ENCODE assay signal across 1 cellular context in genomic region chr9:107751522-107752235, GRCh38.
TF ChIP-seq lines count a peak whose summit lies in the region.

No MANE protein-coding gene starts in this region.

TF ChIP-seq in K562, 482 proteins besides CTCF, POLR2A, EP300 and RAD21 (continued from another document and continues in another):
- TF ChIP-seq, protein P1, sequence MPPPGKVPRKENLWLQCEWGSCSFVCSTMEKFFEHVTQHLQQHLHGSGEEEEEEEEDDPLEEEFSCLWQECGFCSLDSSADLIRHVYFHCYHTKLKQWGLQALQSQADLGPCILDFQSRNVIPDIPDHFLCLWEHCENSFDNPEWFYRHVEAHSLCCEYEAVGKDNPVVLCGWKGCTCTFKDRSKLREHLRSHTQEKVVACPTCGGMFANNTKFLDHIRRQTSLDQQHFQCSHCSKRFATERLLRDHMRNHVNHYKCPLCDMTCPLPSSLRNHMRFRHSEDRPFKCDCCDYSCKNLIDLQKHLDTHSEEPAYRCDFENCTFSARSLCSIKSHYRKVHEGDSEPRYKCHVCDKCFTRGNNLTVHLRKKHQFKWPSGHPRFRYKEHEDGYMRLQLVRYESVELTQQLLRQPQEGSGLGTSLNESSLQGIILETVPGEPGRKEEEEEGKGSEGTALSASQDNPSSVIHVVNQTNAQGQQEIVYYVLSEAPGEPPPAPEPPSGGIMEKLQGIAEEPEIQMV (tag; conservative IDR thresholded peaks at IDR 0.05; ENCODE audit: low read depth) = no peak
- peak; percentile 66 for TF ChIP-seq C11orf30 (IDR thresholded peaks at IDR 0.05; ENCODE audit: low read depth)
- no peak for TF ChIP-seq TARDBP (IDR thresholded peaks at IDR 0.05)
- TF ChIP-seq, protein P2, sequence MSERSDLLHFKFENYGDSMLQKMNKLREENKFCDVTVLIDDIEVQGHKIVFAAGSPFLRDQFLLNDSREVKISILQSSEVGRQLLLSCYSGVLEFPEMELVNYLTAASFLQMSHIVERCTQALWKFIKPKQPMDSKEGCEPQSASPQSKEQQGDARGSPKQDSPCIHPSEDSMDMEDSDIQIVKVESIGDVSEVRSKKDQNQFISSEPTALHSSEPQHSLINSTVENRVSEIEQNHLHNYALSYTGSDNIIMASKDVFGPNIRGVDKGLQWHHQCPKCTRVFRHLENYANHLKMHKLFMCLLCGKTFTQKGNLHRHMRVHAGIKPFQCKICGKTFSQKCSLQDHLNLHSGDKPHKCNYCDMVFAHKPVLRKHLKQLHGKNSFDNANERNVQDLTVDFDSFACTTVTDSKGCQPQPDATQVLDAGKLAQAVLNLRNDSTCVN (CRISPR knock-in tag; IDR thresholded peaks at IDR 0.05) = no peak
- TF ChIP-seq, protein P3, sequence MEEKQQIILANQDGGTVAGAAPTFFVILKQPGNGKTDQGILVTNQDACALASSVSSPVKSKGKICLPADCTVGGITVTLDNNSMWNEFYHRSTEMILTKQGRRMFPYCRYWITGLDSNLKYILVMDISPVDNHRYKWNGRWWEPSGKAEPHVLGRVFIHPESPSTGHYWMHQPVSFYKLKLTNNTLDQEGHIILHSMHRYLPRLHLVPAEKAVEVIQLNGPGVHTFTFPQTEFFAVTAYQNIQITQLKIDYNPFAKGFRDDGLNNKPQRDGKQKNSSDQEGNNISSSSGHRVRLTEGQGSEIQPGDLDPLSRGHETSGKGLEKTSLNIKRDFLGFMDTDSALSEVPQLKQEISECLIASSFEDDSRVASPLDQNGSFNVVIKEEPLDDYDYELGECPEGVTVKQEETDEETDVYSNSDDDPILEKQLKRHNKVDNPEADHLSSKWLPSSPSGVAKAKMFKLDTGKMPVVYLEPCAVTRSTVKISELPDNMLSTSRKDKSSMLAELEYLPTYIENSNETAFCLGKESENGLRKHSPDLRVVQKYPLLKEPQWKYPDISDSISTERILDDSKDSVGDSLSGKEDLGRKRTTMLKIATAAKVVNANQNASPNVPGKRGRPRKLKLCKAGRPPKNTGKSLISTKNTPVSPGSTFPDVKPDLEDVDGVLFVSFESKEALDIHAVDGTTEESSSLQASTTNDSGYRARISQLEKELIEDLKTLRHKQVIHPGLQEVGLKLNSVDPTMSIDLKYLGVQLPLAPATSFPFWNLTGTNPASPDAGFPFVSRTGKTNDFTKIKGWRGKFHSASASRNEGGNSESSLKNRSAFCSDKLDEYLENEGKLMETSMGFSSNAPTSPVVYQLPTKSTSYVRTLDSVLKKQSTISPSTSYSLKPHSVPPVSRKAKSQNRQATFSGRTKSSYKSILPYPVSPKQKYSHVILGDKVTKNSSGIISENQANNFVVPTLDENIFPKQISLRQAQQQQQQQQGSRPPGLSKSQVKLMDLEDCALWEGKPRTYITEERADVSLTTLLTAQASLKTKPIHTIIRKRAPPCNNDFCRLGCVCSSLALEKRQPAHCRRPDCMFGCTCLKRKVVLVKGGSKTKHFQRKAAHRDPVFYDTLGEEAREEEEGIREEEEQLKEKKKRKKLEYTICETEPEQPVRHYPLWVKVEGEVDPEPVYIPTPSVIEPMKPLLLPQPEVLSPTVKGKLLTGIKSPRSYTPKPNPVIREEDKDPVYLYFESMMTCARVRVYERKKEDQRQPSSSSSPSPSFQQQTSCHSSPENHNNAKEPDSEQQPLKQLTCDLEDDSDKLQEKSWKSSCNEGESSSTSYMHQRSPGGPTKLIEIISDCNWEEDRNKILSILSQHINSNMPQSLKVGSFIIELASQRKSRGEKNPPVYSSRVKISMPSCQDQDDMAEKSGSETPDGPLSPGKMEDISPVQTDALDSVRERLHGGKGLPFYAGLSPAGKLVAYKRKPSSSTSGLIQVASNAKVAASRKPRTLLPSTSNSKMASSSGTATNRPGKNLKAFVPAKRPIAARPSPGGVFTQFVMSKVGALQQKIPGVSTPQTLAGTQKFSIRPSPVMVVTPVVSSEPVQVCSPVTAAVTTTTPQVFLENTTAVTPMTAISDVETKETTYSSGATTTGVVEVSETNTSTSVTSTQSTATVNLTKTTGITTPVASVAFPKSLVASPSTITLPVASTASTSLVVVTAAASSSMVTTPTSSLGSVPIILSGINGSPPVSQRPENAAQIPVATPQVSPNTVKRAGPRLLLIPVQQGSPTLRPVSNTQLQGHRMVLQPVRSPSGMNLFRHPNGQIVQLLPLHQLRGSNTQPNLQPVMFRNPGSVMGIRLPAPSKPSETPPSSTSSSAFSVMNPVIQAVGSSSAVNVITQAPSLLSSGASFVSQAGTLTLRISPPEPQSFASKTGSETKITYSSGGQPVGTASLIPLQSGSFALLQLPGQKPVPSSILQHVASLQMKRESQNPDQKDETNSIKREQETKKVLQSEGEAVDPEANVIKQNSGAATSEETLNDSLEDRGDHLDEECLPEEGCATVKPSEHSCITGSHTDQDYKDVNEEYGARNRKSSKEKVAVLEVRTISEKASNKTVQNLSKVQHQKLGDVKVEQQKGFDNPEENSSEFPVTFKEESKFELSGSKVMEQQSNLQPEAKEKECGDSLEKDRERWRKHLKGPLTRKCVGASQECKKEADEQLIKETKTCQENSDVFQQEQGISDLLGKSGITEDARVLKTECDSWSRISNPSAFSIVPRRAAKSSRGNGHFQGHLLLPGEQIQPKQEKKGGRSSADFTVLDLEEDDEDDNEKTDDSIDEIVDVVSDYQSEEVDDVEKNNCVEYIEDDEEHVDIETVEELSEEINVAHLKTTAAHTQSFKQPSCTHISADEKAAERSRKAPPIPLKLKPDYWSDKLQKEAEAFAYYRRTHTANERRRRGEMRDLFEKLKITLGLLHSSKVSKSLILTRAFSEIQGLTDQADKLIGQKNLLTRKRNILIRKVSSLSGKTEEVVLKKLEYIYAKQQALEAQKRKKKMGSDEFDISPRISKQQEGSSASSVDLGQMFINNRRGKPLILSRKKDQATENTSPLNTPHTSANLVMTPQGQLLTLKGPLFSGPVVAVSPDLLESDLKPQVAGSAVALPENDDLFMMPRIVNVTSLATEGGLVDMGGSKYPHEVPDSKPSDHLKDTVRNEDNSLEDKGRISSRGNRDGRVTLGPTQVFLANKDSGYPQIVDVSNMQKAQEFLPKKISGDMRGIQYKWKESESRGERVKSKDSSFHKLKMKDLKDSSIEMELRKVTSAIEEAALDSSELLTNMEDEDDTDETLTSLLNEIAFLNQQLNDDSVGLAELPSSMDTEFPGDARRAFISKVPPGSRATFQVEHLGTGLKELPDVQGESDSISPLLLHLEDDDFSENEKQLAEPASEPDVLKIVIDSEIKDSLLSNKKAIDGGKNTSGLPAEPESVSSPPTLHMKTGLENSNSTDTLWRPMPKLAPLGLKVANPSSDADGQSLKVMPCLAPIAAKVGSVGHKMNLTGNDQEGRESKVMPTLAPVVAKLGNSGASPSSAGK (IDR thresholded peaks at IDR 0.05) = peak; percentile 55
- no peak for TF ChIP-seq BRCA1 (IDR thresholded peaks at IDR 0.05)
- TF ChIP-seq BRCA1 (CRISPR knock-in tag; IDR thresholded peaks at IDR 0.05) = no peak
- TF ChIP-seq L3MBTL2 (IDR thresholded peaks at IDR 0.05) = peak; percentile 67; the same call in 1 of the 2 replicates
- TF ChIP-seq TBP (optimal IDR thresholded peaks at IDR 0.05; ENCODE audit: low read depth, low read length) = no peak
- TF ChIP-seq ATF3 (IDR thresholded peaks at IDR 0.05) = peak; percentile 54; the same call in 1 of the 2 replicates
- no peak for TF ChIP-seq ATF3 (CRISPR knock-in tag; conservative IDR thresholded peaks at IDR 0.05)
- no peak for TF ChIP-seq HMGXB4 (CRISPR knock-in tag; IDR thresholded peaks at IDR 0.05)
- TF ChIP-seq KLF16 (IDR thresholded peaks at IDR 0.05) = no peak
- TF ChIP-seq NR1H2 (CRISPR knock-in tag; IDR thresholded peaks at IDR 0.05) = no peak
- TF ChIP-seq SRF (CRISPR knock-in tag; IDR thresholded peaks at IDR 0.05) = no peak
- no peak for TF ChIP-seq SMARCB1 (IDR thresholded peaks at IDR 0.05; ENCODE audit: insufficient read length, low read depth)
- TF ChIP-seq HDAC3 (IDR thresholded peaks at IDR 0.05; ENCODE audit: borderline replicate concordance, partially characterized antibody) = no peak
- TF ChIP-seq, protein P4, sequence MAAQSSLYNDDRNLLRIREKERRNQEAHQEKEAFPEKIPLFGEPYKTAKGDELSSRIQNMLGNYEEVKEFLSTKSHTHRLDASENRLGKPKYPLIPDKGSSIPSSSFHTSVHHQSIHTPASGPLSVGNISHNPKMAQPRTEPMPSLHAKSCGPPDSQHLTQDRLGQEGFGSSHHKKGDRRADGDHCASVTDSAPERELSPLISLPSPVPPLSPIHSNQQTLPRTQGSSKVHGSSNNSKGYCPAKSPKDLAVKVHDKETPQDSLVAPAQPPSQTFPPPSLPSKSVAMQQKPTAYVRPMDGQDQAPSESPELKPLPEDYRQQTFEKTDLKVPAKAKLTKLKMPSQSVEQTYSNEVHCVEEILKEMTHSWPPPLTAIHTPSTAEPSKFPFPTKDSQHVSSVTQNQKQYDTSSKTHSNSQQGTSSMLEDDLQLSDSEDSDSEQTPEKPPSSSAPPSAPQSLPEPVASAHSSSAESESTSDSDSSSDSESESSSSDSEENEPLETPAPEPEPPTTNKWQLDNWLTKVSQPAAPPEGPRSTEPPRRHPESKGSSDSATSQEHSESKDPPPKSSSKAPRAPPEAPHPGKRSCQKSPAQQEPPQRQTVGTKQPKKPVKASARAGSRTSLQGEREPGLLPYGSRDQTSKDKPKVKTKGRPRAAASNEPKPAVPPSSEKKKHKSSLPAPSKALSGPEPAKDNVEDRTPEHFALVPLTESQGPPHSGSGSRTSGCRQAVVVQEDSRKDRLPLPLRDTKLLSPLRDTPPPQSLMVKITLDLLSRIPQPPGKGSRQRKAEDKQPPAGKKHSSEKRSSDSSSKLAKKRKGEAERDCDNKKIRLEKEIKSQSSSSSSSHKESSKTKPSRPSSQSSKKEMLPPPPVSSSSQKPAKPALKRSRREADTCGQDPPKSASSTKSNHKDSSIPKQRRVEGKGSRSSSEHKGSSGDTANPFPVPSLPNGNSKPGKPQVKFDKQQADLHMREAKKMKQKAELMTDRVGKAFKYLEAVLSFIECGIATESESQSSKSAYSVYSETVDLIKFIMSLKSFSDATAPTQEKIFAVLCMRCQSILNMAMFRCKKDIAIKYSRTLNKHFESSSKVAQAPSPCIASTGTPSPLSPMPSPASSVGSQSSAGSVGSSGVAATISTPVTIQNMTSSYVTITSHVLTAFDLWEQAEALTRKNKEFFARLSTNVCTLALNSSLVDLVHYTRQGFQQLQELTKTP (IDR thresholded peaks at IDR 0.05; ENCODE audit: low read depth in 1 of 2, partially characterized antibody in 2 of 2) = peak in 1 of 2 experiments; percentile 68
- 0 out of 2 replicates have a peak, but pooled peaks have one; percentile 49 for TF ChIP-seq JUN (IDR thresholded peaks at IDR 0.05; ENCODE audit: borderline replicate concordance, low read depth, low read length)
- TF ChIP-seq JUN (CRISPR knock-in tag; IDR thresholded peaks at IDR 0.05; ENCODE audit: borderline replicate concordance) = no peak
- no peak for TF ChIP-seq PPARD (CRISPR knock-in tag; IDR thresholded peaks at IDR 0.05)
- TF ChIP-seq SMAD4 (CRISPR knock-in tag; conservative IDR thresholded peaks at IDR 0.05) = 0 out of 2 replicates have a peak, but pooled peaks have one; percentile 23
- peak; percentile 24 for TF ChIP-seq PRDM10 (IDR thresholded peaks at IDR 0.05; ENCODE audit: partially characterized antibody)
